Comparison of ENCODE assay signal across 8 cellular contexts in the genomic region with DNA sequence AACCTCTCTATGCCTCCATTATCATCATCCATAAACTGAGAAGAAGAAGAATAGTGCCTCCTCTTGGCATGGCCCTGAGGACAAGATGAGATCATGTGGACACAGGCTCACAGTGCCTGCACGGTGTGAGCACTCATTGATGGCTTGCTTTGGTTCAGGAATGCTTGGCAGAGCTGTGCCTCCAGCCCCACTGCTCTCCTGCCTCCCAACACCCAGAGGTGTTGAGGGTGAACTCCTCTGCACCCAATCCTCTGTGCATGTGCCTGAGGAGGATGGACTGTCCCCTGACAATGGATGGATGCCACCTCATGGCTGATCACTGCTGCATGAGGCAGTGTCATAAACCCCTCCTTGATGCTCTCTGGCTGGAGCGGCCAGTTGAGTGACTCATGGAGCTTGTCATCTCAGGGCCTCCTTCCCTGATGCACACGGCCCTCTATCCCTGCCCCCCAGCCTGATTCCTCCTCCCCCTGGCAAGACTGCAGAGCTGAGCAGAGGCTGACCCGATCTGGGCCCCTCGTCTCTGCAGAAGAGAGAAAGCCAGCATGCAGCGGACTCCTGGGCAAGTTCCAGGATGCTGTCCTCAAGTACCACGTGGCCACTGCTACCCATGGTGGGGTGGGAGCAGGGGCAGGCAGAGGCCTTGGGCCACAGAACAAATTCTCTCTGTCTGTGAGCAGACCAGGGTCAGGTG.
DNase-seq lines count a peak whose midpoint lies in the region; ATAC-seq and TF ChIP-seq lines count a peak whose summit lies in the region.

No MANE protein-coding gene starts in this region.

- no peak overlapping the region for H3K4me3 ChIP-seq in gastrocnemius medialis
- H3K4me3 ChIP-seq in BE2C (ENCODE audit: low read depth, low read length) = no peak overlapping the region

- H3K9me3 ChIP-seq in gastrocnemius medialis = no peaks in the 10 kb centered on the region
- H3K9me3 ChIP-seq in BE2C = no peaks in the 10 kb centered on the region

- TF ChIP-seq CTCF in gastrocnemius medialis (IDR thresholded peaks at IDR 0.05 in 4 of 5, conservative IDR thresholded peaks at IDR 0.05 in 1 of 5) (no peak), BE2C (IDR thresholded peaks at IDR 0.05; ENCODE audit: low read depth, low read length) (no peak)

- ATAC-seq in GM18858 (IDR thresholded peaks at IDR 0.05; ENCODE audit: unreplicated experiment) (peak; percentile 11), gastrocnemius medialis (peak; percentile 5 to 27)

- H3K4me1 ChIP-seq in gastrocnemius medialis = peaks cover 53% of the 10 kb centered on the region in 2 donors
- H3K4me1 ChIP-seq in BE2C = peaks cover 5% of the 10 kb centered on the region; the same call in 1 of the 2 replicates

- DNase-seq in HT1080 (ENCODE audit: low read depth) (peak; percentile 98), epithelial cell of prostate (ENCODE audit: low read depth, low spot score) (peak; percentile 52), gastrocnemius medialis (peak; percentile 66 to 67), NCI-H2081 (lab: John Stamatoyannopoulos, UW) (no peak), NCI-H510A (lab: John Stamatoyannopoulos, UW) (no peak), NCI-H1417 (lab: John Stamatoyannopoulos, UW) (no peak), BE2C (no peak)

- in situ Hi-C loops in gastrocnemius medialis (cut with MboI; ENCODE audit: low sequenced_read_pairs in 4 of 4) = no loop called here

- H3K27me3 ChIP-seq in gastrocnemius medialis (no peaks in the 10 kb centered on the region), BE2C (no peaks in the 10 kb centered on the region)

- peak; percentile 47 to 59 for TF ChIP-seq POLR2A in gastrocnemius medialis (IDR thresholded peaks at IDR 0.05)

- H3K36me3 ChIP-seq in gastrocnemius medialis (no peaks in the 10 kb centered on the region), BE2C (no peaks in the 10 kb centered on the region)

- intact Hi-C loops in gastrocnemius medialis (cut with DNase I; ENCODE audit: low total_unique reads) = no loop called here

- H3K27ac ChIP-seq in epithelial cell of prostate (peak overlapping the region; percentile 85), gastrocnemius medialis (peak overlapping the region; percentile 21 to 96 (median 71))

Comparison
In these comparisons a context has a peak if more than half of its experiments do, and no peak if none do; other contexts are left out.
1. DNase-seq: peak in HT1080 (single experiment), epithelial cell of prostate (single experiment) and gastrocnemius medialis (2 of 2); none in NCI-H2081 (0 of 2), NCI-H510A (single experiment), NCI-H1417 (0 of 3) and BE2C (single experiment).